11 cellular contexts compared by ENCODE assay signal in genomic region chr2:196205891-196206408, GRCh38. TPM values are rescaled to one million over a fixed set of nuclear protein-coding genes. Genes with fewer than 3 reads are reported as not detected.
DNase-seq lines count a peak whose midpoint lies in the region; ATAC-seq and TF ChIP-seq lines count a peak whose summit lies in the region.
"Had no signal": no experiment of that assay in that cellular context is flagged by ENCODE, and none has a peak within 500 bp of the region (broad histone marks: within the 10 kb centered on the region; RNA-seq: fewer than 3 reads in every experiment).

No MANE protein-coding gene starts in this region.

- intact Hi-C loops in Right ventricle myocardium inferior (cut with DNase I): no loop called here
- intact Hi-C loops in left ventricle myocardium superior (cut with micrococcal nuclease): no loop called here

- no peak for DNase-seq in Right ventricle myocardium inferior (ENCODE audit: missing footprints)
- DNase-seq in right atrium auricular region (ENCODE audit: low spot score): no peak
- DNase-seq in adipocyte (ENCODE audit: low read depth): peak; percentile 75
- DNase-seq in left ventricle myocardium superior: no peak
- DNase-seq in NCI-H1436 treated with DMSO at 0.1 percent for 48 hours (lab: John Stamatoyannopoulos, UW): no peak
- no peak for DNase-seq in osteoblast (ENCODE audit: insufficient read length, low spot score, missing footprints)
- DNase-seq: MM.1S, SJCRH30 had no signal

- H3K4me1 ChIP-seq in right atrium auricular region (peaks cover 0 to 26% of the 10 kb centered on the region in 2 donors), adipocyte (ENCODE audit: control insufficient read depth, insufficient read depth, low read length) (peaks cover 41% of the 10 kb centered on the region), osteoblast (ENCODE audit: insufficient read depth, low read length) (peaks cover 6% of the 10 kb centered on the region)
- H3K4me1 ChIP-seq: SJCRH30 had no signal

- no peak overlapping the region for H3K4me3 ChIP-seq in right atrium auricular region
- H3K4me3 ChIP-seq in adipocyte (ENCODE audit: low read length): peak overlapping the region; percentile 39
- H3K4me3 ChIP-seq in osteoblast (ENCODE audit: insufficient read depth, low read length): no peak overlapping the region
- H3K4me3 ChIP-seq: BLaER1, SJCRH30 had no signal

- no peaks in the 10 kb centered on the region for H3K9me3 ChIP-seq in right atrium auricular region
- H3K9me3 ChIP-seq in adipocyte (ENCODE audit: control insufficient read depth, low read length): no peaks in the 10 kb centered on the region
- no peaks in the 10 kb centered on the region for H3K9me3 ChIP-seq in osteoblast (ENCODE audit: low read depth, low read length)
- H3K9me3 ChIP-seq: BLaER1, SJCRH30 had no signal

- no peak overlapping the region for H3K4me2 ChIP-seq in osteoblast (ENCODE audit: insufficient read depth, low read length)
- H3K4me2 ChIP-seq: BLaER1 had no signal

- no peaks in the 10 kb centered on the region for H3K27me3 ChIP-seq in right atrium auricular region
- no peaks in the 10 kb centered on the region for H3K27me3 ChIP-seq in adipocyte (replicated peaks; ENCODE audit: control insufficient read depth, insufficient read depth, low read length)
- no peaks in the 10 kb centered on the region for H3K27me3 ChIP-seq in osteoblast (ENCODE audit: insufficient read depth, low read length)
- H3K27me3 ChIP-seq: BLaER1, SJCRH30 had no signal

- TF ChIP-seq CTCF in right atrium auricular region (IDR thresholded peaks at IDR 0.05) (no peak), osteoblast (IDR thresholded peaks at IDR 0.05; ENCODE audit: extremely low read depth, low read depth, low read length) (no peak)

- H2AFZ ChIP-seq in osteoblast (ENCODE audit: low read length): no peak overlapping the region

- ATAC-seq in Right ventricle myocardium inferior (peak; percentile 71), left ventricle myocardium superior (peak; percentile 80), HG02973 (IDR thresholded peaks at IDR 0.05; ENCODE audit: unreplicated experiment) (no peak), HG02759 (IDR thresholded peaks at IDR 0.05; ENCODE audit: unreplicated experiment) (no peak)

- H3K36me3 ChIP-seq in right atrium auricular region: no peaks in the 10 kb centered on the region
- no peaks in the 10 kb centered on the region for H3K36me3 ChIP-seq in adipocyte (ENCODE audit: control insufficient read depth, insufficient read depth, low read length, severe bottlenecking)
- H3K36me3 ChIP-seq in osteoblast (ENCODE audit: insufficient read depth, low read length): peaks cover 2% of the 10 kb centered on the region
- H3K36me3 ChIP-seq: BLaER1, SJCRH30 had no signal

- H4K20me1 ChIP-seq in osteoblast (ENCODE audit: insufficient read depth, low read length): no peaks in the 10 kb centered on the region
- H4K20me1 ChIP-seq: BLaER1 had no signal

- H3K27ac ChIP-seq in right atrium auricular region (peak overlapping the region in 1 of 2 donors; percentile 15), osteoblast (ENCODE audit: low read depth, low read length) (no peak overlapping the region)
- H3K27ac ChIP-seq: BLaER1, SJCRH30 had no signal

- H3K79me2 ChIP-seq in osteoblast (ENCODE audit: insufficient read depth, low read length): no peaks in the 10 kb centered on the region

- H3K9ac ChIP-seq in adipocyte (ENCODE audit: low read length): peak overlapping the region; percentile 62
- H3K9ac ChIP-seq: BLaER1 had no signal

RNA-seq across cellular contexts. Expression of gene STK17B, which starts 34.6 kb away (rescaled TPM):
- total RNA-seq in Right ventricle myocardium inferior: 7.4 TPM
- 1 to 10 TPM; 6.7 to 7.9 TPM for total RNA-seq in right atrium auricular region
- total RNA-seq in left ventricle myocardium superior: 7.2 TPM
- total RNA-seq in osteoblast: 139 and 140 TPM in 2 replicates

Comparison
In these comparisons a context has a peak if more than half of its experiments do, and no peak if none do; other contexts are left out.
1. ATAC-seq: peak in Right ventricle myocardium inferior (single experiment) and left ventricle myocardium superior (single experiment); none in HG02973 (single experiment) and HG02759 (single experiment).
2. RNA of gene STK17B, which starts 34.6 kb away (total RNA-seq): 139 to 140 TPM in osteoblast; 6.7 to 7.9 TPM in right atrium auricular region, 7.4 TPM in Right ventricle myocardium inferior (single experiment) and 7.2 TPM in left ventricle myocardium superior (single experiment); every median in the first group is over 10 times any median in the second.